1 cellular context compared by ENCODE assay signal in the genomic region with DNA sequence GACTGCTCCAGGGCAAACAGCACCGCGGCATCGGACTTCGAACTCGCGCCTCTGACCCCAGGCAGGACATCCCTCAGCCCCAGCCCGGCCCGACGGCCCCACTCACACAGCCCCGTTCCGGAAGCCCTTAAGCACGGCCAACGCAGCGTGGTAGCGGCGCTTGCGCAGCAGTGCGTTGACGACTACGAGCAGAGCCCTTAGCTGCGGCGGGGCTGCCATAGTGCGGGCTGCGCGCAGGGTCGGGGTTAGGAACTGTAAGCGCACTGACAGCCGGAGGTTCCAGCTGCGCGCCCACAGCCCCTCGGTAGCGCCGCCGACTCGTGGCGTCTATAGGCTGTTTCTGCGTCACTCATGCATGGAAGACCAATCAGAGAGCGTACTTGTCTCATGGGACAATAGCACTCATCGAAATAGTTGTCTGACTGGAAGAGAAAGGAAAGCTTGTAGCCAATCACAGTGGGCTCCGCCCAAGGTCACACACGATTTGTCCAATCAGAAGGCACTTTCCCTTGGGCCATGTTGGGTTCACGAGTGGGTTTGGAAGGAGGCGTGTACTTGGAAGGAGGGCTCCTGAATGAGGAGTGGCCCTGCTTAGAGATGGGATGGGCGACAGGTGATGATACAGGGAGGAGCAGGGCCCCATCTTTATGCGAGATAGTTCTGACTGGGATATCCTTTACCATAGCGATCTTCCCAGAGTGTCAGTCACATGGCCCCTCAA.
TF ChIP-seq lines count a peak whose summit lies in the region.

A gene with protein sequence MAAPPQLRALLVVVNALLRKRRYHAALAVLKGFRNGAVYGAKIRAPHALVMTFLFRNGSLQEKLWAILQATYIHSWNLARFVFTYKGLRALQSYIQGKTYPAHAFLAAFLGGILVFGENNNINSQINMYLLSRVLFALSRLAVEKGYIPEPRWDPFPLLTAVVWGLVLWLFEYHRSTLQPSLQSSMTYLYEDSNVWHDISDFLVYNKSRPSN (minus strand): TSS at position 322 of the 721 bp plus-strand sequence. CDS start 103 bp downstream, at position 219.

TF ChIP-seq in HEK293, 187 proteins besides CTCF, POLR2A, EP300 and RAD21 (continued from another document and continues in another):
- TF ChIP-seq ZNF677 (tag by site-specific recombination; IDR thresholded peaks at IDR 0.05) (no peak), ZNF707 (tag by site-specific recombination; IDR thresholded peaks at IDR 0.05) (no peak), ZSCAN30 (tag by site-specific recombination; IDR thresholded peaks at IDR 0.05) (no peak), GLIS2 (tag by site-specific recombination; IDR thresholded peaks at IDR 0.05) (0 out of 2 replicates have a peak, but pooled peaks have one; percentile 15), ZNF768 (tag by site-specific recombination; IDR thresholded peaks at IDR 0.05) (no peak), OSR2 (tag by site-specific recombination; IDR thresholded peaks at IDR 0.05) (peak; percentile 61), KLF1 (tag by site-specific recombination; IDR thresholded peaks at IDR 0.05) (peak; percentile 57), KLF9 (tag by site-specific recombination; IDR thresholded peaks at IDR 0.05; ENCODE audit: low read depth) (peak; percentile 83), ZNF433 (tag by site-specific recombination; IDR thresholded peaks at IDR 0.05; ENCODE audit: low read depth) (no peak), SP3 (tag by site-specific recombination; IDR thresholded peaks at IDR 0.05) (peak; percentile 98), ZNF112 (tag by site-specific recombination; IDR thresholded peaks at IDR 0.05) (no peak), ZXDB (tag by site-specific recombination; IDR thresholded peaks at IDR 0.05) (peak; percentile 72), ZBTB21 (tag by site-specific recombination; IDR thresholded peaks at IDR 0.05) (no peak), SP7 (tag by site-specific recombination; IDR thresholded peaks at IDR 0.05) (no peak), SCRT2 (tag by site-specific recombination; IDR thresholded peaks at IDR 0.05) (peak; percentile 79), ZFP3 (tag by site-specific recombination; IDR thresholded peaks at IDR 0.05; ENCODE audit: low read depth) (no peak), ZNF629 (tag by site-specific recombination; IDR thresholded peaks at IDR 0.05) (no peak), ZNF585B (tag by site-specific recombination; IDR thresholded peaks at IDR 0.05) (no peak), ZNF341 (tag by site-specific recombination; IDR thresholded peaks at IDR 0.05; ENCODE audit: low read depth) (peak; percentile 96), ZFHX2 (tag by site-specific recombination; conservative IDR thresholded peaks at IDR 0.05) (peak; percentile 73), ZNF600 (tag by site-specific recombination; IDR thresholded peaks at IDR 0.05) (peak; percentile 86), EGR2 (tag by site-specific recombination; IDR thresholded peaks at IDR 0.05; ENCODE audit: low read depth) (peak; percentile 64), ZNF76 (tag by site-specific recombination; IDR thresholded peaks at IDR 0.05; ENCODE audit: borderline replicate concordance, low read depth) (peak; percentile 40; the same call in 1 of the 2 replicates), ZNF785 (tag by site-specific recombination; IDR thresholded peaks at IDR 0.05) (no peak), ZNF350 (tag by site-specific recombination; IDR thresholded peaks at IDR 0.05) (no peak), YY2 (tag by site-specific recombination; IDR thresholded peaks at IDR 0.05) (peak; percentile 20; the same call in 1 of the 2 replicates), ZNF169 (tag by site-specific recombination; IDR thresholded peaks at IDR 0.05) (no peak), ZNF610 (tag by site-specific recombination; IDR thresholded peaks at IDR 0.05; ENCODE audit: borderline replicate concordance) (peak; percentile 24; the same call in 1 of the 2 replicates), ZNF558 (tag by site-specific recombination; IDR thresholded peaks at IDR 0.05) (no peak), YY1 (tag by site-specific recombination; IDR thresholded peaks at IDR 0.05) (peak; percentile 26; the same call in 1 of the 2 replicates), ZEB2 (tag by site-specific recombination; IDR thresholded peaks at IDR 0.05) (peak; percentile 71), ZNF2 (tag by site-specific recombination; IDR thresholded peaks at IDR 0.05) (0 out of 2 replicates have a peak, but pooled peaks have one; percentile 48), ZNF530 (tag by site-specific recombination; IDR thresholded peaks at IDR 0.05; ENCODE audit: low read depth) (no peak), ZNF292 (tag by site-specific recombination; IDR thresholded peaks at IDR 0.05; ENCODE audit: borderline replicate concordance, low read depth) (no peak), ZIC2 (tag by site-specific recombination; IDR thresholded peaks at IDR 0.05) (peak; percentile 65; the same call in 1 of the 2 replicates), ZBTB17 (tag by site-specific recombination; IDR thresholded peaks at IDR 0.05) (0 out of 2 replicates have a peak, but pooled peaks have one; percentile 30), ZNF324 (tag by site-specific recombination; IDR thresholded peaks at IDR 0.05) (no peak), ZFP69B (tag by site-specific recombination; IDR thresholded peaks at IDR 0.05) (peak; percentile 33; the same call in 1 of the 2 replicates)
- TF ChIP-seq, protein P1, sequence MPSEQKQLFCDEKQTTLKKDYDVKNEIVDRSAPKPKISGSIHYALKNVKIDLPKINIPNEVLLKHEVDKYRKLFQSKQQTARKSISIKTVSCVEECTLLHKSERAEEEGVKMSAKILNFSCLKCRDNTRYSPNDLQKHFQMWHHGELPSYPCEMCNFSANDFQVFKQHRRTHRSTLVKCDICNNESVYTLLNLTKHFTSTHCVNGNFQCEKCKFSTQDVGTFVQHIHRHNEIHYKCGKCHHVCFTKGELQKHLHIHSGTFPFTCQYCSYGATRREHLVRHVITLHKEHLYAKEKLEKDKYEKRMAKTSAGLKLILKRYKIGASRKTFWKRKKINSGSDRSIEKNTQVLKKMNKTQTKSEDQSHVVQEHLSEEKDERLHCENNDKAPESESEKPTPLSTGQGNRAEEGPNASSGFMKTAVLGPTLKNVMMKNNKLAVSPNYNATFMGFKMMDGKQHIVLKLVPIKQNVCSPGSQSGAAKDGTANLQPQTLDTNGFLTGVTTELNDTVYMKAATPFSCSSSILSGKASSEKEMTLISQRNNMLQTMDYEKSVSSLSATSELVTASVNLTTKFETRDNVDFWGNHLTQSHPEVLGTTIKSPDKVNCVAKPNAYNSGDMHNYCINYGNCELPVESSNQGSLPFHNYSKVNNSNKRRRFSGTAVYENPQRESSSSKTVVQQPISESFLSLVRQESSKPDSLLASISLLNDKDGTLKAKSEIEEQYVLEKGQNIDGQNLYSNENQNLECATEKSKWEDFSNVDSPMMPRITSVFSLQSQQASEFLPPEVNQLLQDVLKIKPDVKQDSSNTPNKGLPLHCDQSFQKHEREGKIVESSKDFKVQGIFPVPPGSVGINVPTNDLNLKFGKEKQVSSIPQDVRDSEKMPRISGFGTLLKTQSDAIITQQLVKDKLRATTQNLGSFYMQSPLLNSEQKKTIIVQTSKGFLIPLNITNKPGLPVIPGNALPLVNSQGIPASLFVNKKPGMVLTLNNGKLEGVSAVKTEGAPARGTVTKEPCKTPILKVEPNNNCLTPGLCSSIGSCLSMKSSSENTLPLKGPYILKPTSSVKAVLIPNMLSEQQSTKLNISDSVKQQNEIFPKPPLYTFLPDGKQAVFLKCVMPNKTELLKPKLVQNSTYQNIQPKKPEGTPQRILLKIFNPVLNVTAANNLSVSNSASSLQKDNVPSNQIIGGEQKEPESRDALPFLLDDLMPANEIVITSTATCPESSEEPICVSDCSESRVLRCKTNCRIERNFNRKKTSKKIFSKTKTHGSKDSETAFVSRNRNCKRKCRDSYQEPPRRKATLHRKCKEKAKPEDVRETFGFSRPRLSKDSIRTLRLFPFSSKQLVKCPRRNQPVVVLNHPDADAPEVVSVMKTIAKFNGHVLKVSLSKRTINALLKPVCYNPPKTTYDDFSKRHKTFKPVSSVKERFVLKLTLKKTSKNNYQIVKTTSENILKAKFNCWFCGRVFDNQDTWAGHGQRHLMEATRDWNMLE (tag by site-specific recombination; conservative IDR thresholded peaks at IDR 0.05; ENCODE audit: low read depth), result peak; percentile 74
- TF ChIP-seq, protein P2, sequence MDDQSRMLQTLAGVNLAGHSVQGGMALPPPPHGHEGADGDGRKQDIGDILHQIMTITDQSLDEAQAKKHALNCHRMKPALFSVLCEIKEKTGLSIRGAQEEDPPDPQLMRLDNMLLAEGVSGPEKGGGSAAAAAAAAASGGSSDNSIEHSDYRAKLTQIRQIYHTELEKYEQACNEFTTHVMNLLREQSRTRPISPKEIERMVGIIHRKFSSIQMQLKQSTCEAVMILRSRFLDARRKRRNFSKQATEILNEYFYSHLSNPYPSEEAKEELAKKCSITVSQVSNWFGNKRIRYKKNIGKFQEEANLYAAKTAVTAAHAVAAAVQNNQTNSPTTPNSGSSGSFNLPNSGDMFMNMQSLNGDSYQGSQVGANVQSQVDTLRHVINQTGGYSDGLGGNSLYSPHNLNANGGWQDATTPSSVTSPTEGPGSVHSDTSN (CRISPR knock-in tag; IDR thresholded peaks at IDR 0.05), result peak; percentile 92; the same call in 1 of the 2 replicates
- TF ChIP-seq, protein P3, sequence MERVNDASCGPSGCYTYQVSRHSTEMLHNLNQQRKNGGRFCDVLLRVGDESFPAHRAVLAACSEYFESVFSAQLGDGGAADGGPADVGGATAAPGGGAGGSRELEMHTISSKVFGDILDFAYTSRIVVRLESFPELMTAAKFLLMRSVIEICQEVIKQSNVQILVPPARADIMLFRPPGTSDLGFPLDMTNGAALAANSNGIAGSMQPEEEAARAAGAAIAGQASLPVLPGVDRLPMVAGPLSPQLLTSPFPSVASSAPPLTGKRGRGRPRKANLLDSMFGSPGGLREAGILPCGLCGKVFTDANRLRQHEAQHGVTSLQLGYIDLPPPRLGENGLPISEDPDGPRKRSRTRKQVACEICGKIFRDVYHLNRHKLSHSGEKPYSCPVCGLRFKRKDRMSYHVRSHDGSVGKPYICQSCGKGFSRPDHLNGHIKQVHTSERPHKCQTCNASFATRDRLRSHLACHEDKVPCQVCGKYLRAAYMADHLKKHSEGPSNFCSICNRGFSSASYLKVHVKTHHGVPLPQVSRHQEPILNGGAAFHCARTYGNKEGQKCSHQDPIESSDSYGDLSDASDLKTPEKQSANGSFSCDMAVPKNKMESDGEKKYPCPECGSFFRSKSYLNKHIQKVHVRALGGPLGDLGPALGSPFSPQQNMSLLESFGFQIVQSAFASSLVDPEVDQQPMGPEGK (tag by site-specific recombination; IDR thresholded peaks at IDR 0.05), result peak; percentile 52
- TF ChIP-seq, protein P4, sequence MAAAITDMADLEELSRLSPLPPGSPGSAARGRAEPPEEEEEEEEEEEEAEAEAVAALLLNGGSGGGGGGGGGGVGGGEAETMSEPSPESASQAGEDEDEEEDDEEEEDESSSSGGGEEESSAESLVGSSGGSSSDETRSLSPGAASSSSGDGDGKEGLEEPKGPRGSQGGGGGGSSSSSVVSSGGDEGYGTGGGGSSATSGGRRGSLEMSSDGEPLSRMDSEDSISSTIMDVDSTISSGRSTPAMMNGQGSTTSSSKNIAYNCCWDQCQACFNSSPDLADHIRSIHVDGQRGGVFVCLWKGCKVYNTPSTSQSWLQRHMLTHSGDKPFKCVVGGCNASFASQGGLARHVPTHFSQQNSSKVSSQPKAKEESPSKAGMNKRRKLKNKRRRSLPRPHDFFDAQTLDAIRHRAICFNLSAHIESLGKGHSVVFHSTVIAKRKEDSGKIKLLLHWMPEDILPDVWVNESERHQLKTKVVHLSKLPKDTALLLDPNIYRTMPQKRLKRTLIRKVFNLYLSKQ (tag by site-specific recombination; IDR thresholded peaks at IDR 0.05; ENCODE audit: borderline replicate concordance), result no peak
- TF ChIP-seq, protein P5, sequence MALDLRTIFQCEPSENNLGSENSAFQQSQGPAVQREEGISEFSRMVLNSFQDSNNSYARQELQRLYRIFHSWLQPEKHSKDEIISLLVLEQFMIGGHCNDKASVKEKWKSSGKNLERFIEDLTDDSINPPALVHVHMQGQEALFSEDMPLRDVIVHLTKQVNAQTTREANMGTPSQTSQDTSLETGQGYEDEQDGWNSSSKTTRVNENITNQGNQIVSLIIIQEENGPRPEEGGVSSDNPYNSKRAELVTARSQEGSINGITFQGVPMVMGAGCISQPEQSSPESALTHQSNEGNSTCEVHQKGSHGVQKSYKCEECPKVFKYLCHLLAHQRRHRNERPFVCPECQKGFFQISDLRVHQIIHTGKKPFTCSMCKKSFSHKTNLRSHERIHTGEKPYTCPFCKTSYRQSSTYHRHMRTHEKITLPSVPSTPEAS (tag by site-specific recombination; IDR thresholded peaks at IDR 0.05), result no peak
- TF ChIP-seq, protein P6, sequence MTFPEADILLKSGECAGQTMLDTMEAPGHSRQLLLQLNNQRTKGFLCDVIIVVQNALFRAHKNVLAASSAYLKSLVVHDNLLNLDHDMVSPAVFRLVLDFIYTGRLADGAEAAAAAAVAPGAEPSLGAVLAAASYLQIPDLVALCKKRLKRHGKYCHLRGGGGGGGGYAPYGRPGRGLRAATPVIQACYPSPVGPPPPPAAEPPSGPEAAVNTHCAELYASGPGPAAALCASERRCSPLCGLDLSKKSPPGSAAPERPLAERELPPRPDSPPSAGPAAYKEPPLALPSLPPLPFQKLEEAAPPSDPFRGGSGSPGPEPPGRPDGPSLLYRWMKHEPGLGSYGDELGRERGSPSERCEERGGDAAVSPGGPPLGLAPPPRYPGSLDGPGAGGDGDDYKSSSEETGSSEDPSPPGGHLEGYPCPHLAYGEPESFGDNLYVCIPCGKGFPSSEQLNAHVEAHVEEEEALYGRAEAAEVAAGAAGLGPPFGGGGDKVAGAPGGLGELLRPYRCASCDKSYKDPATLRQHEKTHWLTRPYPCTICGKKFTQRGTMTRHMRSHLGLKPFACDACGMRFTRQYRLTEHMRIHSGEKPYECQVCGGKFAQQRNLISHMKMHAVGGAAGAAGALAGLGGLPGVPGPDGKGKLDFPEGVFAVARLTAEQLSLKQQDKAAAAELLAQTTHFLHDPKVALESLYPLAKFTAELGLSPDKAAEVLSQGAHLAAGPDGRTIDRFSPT (tag by site-specific recombination; IDR thresholded peaks at IDR 0.05), result no peak
- TF ChIP-seq, protein P7, sequence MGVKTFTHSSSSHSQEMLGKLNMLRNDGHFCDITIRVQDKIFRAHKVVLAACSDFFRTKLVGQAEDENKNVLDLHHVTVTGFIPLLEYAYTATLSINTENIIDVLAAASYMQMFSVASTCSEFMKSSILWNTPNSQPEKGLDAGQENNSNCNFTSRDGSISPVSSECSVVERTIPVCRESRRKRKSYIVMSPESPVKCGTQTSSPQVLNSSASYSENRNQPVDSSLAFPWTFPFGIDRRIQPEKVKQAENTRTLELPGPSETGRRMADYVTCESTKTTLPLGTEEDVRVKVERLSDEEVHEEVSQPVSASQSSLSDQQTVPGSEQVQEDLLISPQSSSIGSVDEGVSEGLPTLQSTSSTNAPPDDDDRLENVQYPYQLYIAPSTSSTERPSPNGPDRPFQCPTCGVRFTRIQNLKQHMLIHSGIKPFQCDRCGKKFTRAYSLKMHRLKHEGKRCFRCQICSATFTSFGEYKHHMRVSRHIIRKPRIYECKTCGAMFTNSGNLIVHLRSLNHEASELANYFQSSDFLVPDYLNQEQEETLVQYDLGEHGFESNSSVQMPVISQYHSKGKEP (tag by site-specific recombination; IDR thresholded peaks at IDR 0.05), result no peak
